1 cellular context compared by ENCODE assay signal in the genomic region with DNA sequence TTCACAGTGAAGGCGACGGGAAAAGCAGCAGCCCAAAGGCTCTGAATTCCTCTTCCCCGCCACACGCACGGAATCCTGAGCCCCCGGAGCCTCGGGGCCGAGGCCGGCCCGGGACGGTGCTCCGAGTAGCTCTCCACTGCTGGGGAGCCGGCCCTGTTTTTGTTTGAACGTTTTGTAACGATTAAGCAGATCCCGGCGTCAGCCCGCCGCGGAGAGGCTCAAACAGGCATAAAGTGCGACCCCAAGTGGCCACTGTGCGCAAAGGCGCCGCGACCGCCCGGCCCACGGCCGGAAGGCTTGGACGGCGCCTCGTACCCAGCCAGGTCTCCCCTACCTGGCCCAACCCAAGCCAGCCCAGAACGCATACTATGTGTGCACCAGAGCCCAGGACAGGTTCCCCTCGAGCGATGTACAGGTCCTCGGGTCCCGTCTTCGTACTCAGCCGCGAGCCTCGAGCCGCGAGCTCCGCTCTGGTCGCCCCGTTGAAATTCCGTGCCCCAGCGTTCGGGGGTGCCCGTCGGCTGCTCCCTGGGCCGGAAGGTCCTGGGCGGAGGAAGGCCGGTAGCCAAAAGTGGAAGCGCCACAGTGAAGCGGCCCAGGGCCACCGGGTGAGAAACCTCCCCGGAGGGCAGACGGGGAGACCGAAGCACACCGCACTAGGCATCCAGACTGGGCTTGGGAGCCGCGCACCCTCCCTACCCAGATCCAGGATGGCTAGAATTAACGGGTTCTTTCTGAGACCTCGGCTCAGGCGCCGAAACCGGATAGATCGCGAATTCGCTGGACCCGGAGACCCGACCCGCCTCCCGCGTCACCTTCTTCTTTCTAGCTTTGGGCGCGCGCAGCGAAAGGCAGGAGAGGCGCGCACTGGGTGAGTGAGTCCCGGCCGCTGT.
A peak's percentile ranks its signal among the peaks of the same experiment; 100 is the strongest.
TF ChIP-seq lines count a peak whose summit lies in the region.

No MANE protein-coding gene starts in this region.

TF ChIP-seq in HepG2, 621 proteins besides CTCF, POLR2A, EP300 and RAD21 (continued from another document and continues in another):
- TF ChIP-seq, protein P1, sequence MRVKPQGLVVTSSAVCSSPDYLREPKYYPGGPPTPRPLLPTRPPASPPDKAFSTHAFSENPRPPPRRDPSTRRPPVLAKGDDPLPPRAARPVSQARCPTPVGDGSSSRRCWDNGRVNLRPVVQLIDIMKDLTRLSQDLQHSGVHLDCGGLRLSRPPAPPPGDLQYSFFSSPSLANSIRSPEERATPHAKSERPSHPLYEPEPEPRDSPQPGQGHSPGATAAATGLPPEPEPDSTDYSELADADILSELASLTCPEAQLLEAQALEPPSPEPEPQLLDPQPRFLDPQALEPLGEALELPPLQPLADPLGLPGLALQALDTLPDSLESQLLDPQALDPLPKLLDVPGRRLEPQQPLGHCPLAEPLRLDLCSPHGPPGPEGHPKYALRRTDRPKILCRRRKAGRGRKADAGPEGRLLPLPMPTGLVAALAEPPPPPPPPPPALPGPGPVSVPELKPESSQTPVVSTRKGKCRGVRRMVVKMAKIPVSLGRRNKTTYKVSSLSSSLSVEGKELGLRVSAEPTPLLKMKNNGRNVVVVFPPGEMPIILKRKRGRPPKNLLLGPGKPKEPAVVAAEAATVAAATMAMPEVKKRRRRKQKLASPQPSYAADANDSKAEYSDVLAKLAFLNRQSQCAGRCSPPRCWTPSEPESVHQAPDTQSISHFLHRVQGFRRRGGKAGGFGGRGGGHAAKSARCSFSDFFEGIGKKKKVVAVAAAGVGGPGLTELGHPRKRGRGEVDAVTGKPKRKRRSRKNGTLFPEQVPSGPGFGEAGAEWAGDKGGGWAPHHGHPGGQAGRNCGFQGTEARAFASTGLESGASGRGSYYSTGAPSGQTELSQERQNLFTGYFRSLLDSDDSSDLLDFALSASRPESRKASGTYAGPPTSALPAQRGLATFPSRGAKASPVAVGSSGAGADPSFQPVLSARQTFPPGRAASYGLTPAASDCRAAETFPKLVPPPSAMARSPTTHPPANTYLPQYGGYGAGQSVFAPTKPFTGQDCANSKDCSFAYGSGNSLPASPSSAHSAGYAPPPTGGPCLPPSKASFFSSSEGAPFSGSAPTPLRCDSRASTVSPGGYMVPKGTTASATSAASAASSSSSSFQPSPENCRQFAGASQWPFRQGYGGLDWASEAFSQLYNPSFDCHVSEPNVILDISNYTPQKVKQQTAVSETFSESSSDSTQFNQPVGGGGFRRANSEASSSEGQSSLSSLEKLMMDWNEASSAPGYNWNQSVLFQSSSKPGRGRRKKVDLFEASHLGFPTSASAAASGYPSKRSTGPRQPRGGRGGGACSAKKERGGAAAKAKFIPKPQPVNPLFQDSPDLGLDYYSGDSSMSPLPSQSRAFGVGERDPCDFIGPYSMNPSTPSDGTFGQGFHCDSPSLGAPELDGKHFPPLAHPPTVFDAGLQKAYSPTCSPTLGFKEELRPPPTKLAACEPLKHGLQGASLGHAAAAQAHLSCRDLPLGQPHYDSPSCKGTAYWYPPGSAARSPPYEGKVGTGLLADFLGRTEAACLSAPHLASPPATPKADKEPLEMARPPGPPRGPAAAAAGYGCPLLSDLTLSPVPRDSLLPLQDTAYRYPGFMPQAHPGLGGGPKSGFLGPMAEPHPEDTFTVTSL (CRISPR knock-in tag; IDR thresholded peaks at IDR 0.05; ENCODE audit: borderline replicate concordance): no peak
- TF ChIP-seq NR1H2 (CRISPR knock-in tag; IDR thresholded peaks at IDR 0.05; ENCODE audit: borderline replicate concordance, low read depth) (no peak), ZNF550 (CRISPR knock-in tag; IDR thresholded peaks at IDR 0.05; ENCODE audit: borderline replicate concordance) (no peak), KDM6A (CRISPR knock-in tag; IDR thresholded peaks at IDR 0.05; ENCODE audit: low read depth) (no peak), SP1 (IDR thresholded peaks at IDR 0.05) (no peak), SP1 (CRISPR knock-in tag; IDR thresholded peaks at IDR 0.05) (no peak), ZNF552 (CRISPR knock-in tag; IDR thresholded peaks at IDR 0.05; ENCODE audit: borderline replicate concordance) (no peak), ZNF569 (CRISPR knock-in tag; IDR thresholded peaks at IDR 0.05; ENCODE audit: borderline replicate concordance) (no peak), FOXK1 (CRISPR knock-in tag; IDR thresholded peaks at IDR 0.05; ENCODE audit: borderline replicate concordance, low read depth) (peak; percentile 28; the same call in 1 of the 2 replicates), GABPA (IDR thresholded peaks at IDR 0.05; ENCODE audit: low read depth, low read length) (no peak), GABPA (CRISPR knock-in tag; IDR thresholded peaks at IDR 0.05; ENCODE audit: low read depth) (no peak), ZBTB3 (CRISPR knock-in tag; IDR thresholded peaks at IDR 0.05; ENCODE audit: borderline replicate concordance, low read depth) (no peak), ZSCAN22 (CRISPR knock-in tag; IDR thresholded peaks at IDR 0.05) (no peak), ZNF224 (CRISPR knock-in tag; IDR thresholded peaks at IDR 0.05) (0 out of 2 replicates have a peak, but pooled peaks have one; percentile 79), ZNF564 (CRISPR knock-in tag; IDR thresholded peaks at IDR 0.05) (peak; percentile 83; the same call in 1 of the 2 replicates), STAT5B (CRISPR knock-in tag; IDR thresholded peaks at IDR 0.05) (no peak), DNMT3B (CRISPR knock-in tag; conservative IDR thresholded peaks at IDR 0.05) (no peak), ZNF296 (CRISPR knock-in tag; conservative IDR thresholded peaks at IDR 0.05) (no peak), HES4 (CRISPR knock-in tag; IDR thresholded peaks at IDR 0.05; ENCODE audit: borderline replicate concordance) (no peak), NPAS2 (CRISPR knock-in tag; IDR thresholded peaks at IDR 0.05; ENCODE audit: borderline replicate concordance) (no peak), MAZ (IDR thresholded peaks at IDR 0.05; ENCODE audit: borderline replicate concordance, low read depth, low read length) (no peak), MAZ (CRISPR knock-in tag; IDR thresholded peaks at IDR 0.05; ENCODE audit: low read depth) (peak; percentile 70; the same call in 1 of the 2 replicates), SOX5 (CRISPR knock-in tag; IDR thresholded peaks at IDR 0.05; ENCODE audit: borderline replicate concordance) (no peak), ZNF850 (CRISPR knock-in tag; conservative IDR thresholded peaks at IDR 0.05) (0 out of 2 replicates have a peak, but pooled peaks have one; percentile 58), MATR3 (CRISPR knock-in tag; IDR thresholded peaks at IDR 0.05) (no peak), ATM (IDR thresholded peaks at IDR 0.05; ENCODE audit: borderline replicate concordance) (no peak), MZF1 (CRISPR knock-in tag; IDR thresholded peaks at IDR 0.05; ENCODE audit: borderline replicate concordance) (no peak), PITX1 (CRISPR knock-in tag; IDR thresholded peaks at IDR 0.05) (no peak), PAF1 (CRISPR knock-in tag; IDR thresholded peaks at IDR 0.05) (no peak)
- TF ChIP-seq, protein P2, sequence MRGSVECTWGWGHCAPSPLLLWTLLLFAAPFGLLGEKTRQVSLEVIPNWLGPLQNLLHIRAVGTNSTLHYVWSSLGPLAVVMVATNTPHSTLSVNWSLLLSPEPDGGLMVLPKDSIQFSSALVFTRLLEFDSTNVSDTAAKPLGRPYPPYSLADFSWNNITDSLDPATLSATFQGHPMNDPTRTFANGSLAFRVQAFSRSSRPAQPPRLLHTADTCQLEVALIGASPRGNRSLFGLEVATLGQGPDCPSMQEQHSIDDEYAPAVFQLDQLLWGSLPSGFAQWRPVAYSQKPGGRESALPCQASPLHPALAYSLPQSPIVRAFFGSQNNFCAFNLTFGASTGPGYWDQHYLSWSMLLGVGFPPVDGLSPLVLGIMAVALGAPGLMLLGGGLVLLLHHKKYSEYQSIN (CRISPR knock-in tag; IDR thresholded peaks at IDR 0.05; ENCODE audit: borderline replicate concordance): no peak
- TF ChIP-seq, protein P3, sequence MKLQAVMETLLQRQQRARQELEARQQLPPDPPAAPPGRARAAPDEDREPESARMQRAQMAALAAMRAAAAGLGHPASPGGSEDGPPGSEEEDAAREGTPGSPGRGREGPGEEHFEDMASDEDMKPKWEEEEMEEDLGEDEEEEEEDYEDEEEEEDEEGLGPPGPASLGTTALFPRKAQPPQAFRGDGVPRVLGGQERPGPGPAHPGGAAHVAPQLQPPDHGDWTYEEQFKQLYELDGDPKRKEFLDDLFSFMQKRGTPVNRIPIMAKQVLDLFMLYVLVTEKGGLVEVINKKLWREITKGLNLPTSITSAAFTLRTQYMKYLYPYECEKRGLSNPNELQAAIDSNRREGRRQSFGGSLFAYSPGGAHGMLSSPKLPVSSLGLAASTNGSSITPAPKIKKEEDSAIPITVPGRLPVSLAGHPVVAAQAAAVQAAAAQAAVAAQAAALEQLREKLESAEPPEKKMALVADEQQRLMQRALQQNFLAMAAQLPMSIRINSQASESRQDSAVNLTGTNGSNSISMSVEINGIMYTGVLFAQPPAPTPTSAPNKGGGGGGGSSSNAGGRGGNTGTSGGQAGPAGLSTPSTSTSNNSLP (IDR thresholded peaks at IDR 0.05; ENCODE audit: low read depth, low read length): no peak
- TF ChIP-seq, protein P4, sequence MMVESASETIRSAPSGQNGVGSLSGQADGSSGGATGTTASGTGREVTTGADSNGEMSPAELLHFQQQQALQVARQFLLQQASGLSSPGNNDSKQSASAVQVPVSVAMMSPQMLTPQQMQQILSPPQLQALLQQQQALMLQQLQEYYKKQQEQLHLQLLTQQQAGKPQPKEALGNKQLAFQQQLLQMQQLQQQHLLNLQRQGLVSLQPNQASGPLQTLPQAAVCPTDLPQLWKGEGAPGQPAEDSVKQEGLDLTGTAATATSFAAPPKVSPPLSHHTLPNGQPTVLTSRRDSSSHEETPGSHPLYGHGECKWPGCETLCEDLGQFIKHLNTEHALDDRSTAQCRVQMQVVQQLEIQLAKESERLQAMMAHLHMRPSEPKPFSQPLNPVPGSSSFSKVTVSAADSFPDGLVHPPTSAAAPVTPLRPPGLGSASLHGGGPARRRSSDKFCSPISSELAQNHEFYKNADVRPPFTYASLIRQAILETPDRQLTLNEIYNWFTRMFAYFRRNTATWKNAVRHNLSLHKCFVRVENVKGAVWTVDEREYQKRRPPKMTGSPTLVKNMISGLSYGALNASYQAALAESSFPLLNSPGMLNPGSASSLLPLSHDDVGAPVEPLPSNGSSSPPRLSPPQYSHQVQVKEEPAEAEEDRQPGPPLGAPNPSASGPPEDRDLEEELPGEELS (CRISPR knock-in tag; IDR thresholded peaks at IDR 0.05): peak; percentile 31; the same call in 1 of the 2 replicates
- TF ChIP-seq, protein P5, sequence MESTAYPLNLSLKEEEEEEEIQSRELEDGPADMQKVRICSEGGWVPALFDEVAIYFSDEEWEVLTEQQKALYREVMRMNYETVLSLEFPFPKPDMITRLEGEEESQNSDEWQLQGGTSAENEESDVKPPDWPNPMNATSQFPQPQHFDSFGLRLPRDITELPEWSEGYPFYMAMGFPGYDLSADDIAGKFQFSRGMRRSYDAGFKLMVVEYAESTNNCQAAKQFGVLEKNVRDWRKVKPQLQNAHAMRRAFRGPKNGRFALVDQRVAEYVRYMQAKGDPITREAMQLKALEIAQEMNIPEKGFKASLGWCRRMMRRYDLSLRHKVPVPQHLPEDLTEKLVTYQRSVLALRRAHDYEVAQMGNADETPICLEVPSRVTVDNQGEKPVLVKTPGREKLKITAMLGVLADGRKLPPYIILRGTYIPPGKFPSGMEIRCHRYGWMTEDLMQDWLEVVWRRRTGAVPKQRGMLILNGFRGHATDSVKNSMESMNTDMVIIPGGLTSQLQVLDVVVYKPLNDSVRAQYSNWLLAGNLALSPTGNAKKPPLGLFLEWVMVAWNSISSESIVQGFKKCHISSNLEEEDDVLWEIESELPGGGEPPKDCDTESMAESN (CRISPR knock-in tag; conservative IDR thresholded peaks at IDR 0.05): peak; percentile 57; the same call in 1 of the 2 replicates
- TF ChIP-seq, protein P6, sequence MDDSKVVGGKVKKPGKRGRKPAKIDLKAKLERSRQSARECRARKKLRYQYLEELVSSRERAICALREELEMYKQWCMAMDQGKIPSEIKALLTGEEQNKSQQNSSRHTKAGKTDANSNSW (CRISPR knock-in tag; IDR thresholded peaks at IDR 0.05; ENCODE audit: borderline replicate concordance): 0 out of 2 replicates have a peak, but pooled peaks have one; percentile 36
- TF ChIP-seq, protein P7, sequence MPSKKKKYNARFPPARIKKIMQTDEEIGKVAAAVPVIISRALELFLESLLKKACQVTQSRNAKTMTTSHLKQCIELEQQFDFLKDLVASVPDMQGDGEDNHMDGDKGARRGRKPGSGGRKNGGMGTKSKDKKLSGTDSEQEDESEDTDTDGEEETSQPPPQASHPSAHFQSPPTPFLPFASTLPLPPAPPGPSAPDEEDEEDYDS (CRISPR knock-in tag; IDR thresholded peaks at IDR 0.05): no peak
- TF ChIP-seq, protein P8, sequence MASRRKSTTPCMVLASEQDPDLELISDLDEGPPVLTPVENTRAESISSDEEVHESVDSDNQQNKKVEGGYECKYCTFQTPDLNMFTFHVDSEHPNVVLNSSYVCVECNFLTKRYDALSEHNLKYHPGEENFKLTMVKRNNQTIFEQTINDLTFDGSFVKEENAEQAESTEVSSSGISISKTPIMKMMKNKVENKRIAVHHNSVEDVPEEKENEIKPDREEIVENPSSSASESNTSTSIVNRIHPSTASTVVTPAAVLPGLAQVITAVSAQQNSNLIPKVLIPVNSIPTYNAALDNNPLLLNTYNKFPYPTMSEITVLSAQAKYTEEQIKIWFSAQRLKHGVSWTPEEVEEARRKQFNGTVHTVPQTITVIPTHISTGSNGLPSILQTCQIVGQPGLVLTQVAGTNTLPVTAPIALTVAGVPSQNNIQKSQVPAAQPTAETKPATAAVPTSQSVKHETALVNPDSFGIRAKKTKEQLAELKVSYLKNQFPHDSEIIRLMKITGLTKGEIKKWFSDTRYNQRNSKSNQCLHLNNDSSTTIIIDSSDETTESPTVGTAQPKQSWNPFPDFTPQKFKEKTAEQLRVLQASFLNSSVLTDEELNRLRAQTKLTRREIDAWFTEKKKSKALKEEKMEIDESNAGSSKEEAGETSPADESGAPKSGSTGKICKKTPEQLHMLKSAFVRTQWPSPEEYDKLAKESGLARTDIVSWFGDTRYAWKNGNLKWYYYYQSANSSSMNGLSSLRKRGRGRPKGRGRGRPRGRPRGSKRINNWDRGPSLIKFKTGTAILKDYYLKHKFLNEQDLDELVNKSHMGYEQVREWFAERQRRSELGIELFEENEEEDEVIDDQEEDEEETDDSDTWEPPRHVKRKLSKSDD (CRISPR knock-in tag; IDR thresholded peaks at IDR 0.05; ENCODE audit: low read depth): 0 out of 2 replicates have a peak, but pooled peaks have one; percentile 20
